1 cellular context compared by ENCODE assay signal in genomic region chr14:43492359-43492758, GRCh38.
A peak's percentile ranks its signal among the peaks of the same experiment; 100 is the strongest.
TF ChIP-seq lines count a peak whose summit lies in the region.

No MANE protein-coding gene starts in this region.

TF ChIP-seq in HepG2, 621 proteins besides CTCF, POLR2A, EP300 and RAD21 (continued from another document):
- TF ChIP-seq ARID5B (CRISPR knock-in tag; IDR thresholded peaks at IDR 0.05) (peak; percentile 13; the same call in 1 of the 2 replicates), SALL1 (CRISPR knock-in tag; IDR thresholded peaks at IDR 0.05) (0 out of 2 replicates have a peak, but pooled peaks have one; percentile 21), ZMYM4 (CRISPR knock-in tag; IDR thresholded peaks at IDR 0.05) (peak; percentile 44; the same call in 1 of the 2 replicates), HOXA3 (CRISPR knock-in tag; IDR thresholded peaks at IDR 0.05) (peak; percentile 39; the same call in 1 of the 2 replicates)
